Comparison of ENCODE assay signal across 8 cellular contexts in genomic region chr12:123231931-123232330, GRCh38. TPM values are rescaled to one million over a fixed set of nuclear protein-coding genes. Genes with fewer than 3 reads are reported as not detected.
DNase-seq lines count a peak whose midpoint lies in the region; ATAC-seq and TF ChIP-seq lines count a peak whose summit lies in the region.

No MANE protein-coding gene starts in this region.

- peak overlapping the region; percentile 99 for H3K27ac Mint-ChIP-seq in activated naive CD8-positive, alpha-beta T cell treated with anti-CD3 and anti-CD28 coated beads for 36 hours

- H3K4me3 ChIP-seq in heart left ventricle (peak overlapping the region; percentile 42 to 97 (median 84)), upper lobe of right lung (peak overlapping the region; percentile 74)

- 20 to 23% (median 22%) methylated on average over 5 of the region's 5 CpGs for WGBS in heart left ventricle, 4 donors

- no peak for DNase-seq in heart left ventricle
- no peak for DNase-seq in left ventricle myocardium superior
- no peak for DNase-seq in activated naive CD8-positive, alpha-beta T cell treated with anti-CD3 and anti-CD28 coated beads for 36 hours
- DNase-seq in left kidney (ENCODE audit: low read depth, low spot score) = peak; percentile 59
- no peak for DNase-seq in upper lobe of right lung
- no peak for DNase-seq in D341Med (ENCODE audit: low spot score)
- DNase-seq in pons (ENCODE audit: low spot score) = no peak

- H3K27me3 Mint-ChIP-seq in activated naive CD8-positive, alpha-beta T cell treated with anti-CD3 and anti-CD28 coated beads for 36 hours = peaks cover 4% of the 10 kb centered on the region

- H3K4me1 ChIP-seq in heart left ventricle (peaks cover 0 to 63% (median 28%) of the 10 kb centered on the region in 12 donors), upper lobe of right lung (peaks cover 45% of the 10 kb centered on the region)

- H3K4me3 Mint-ChIP-seq in activated naive CD8-positive, alpha-beta T cell treated with anti-CD3 and anti-CD28 coated beads for 36 hours = peak overlapping the region; percentile 100

- H3K9me3 ChIP-seq in heart left ventricle (no peaks in the 10 kb centered on the region), upper lobe of right lung (no peaks in the 10 kb centered on the region)

- TF ChIP-seq POLR2A in heart left ventricle (IDR thresholded peaks at IDR 0.05) = no peak

- peaks cover 47% of the 10 kb centered on the region for H3K36me3 Mint-ChIP-seq in activated naive CD8-positive, alpha-beta T cell treated with anti-CD3 and anti-CD28 coated beads for 36 hours

- no peak for ATAC-seq in heart left ventricle
- no peak for ATAC-seq in left ventricle myocardium superior
- ATAC-seq in upper lobe of right lung = no peak
- no peak for ATAC-seq in HG02763 (IDR thresholded peaks at IDR 0.05; ENCODE audit: unreplicated experiment)

- H3K36me3 ChIP-seq in heart left ventricle (peaks cover 0 to 17% (median 7%) of the 10 kb centered on the region in 9 donors), upper lobe of right lung (peaks cover 4% of the 10 kb centered on the region)

- H3K27me3 ChIP-seq in heart left ventricle = no peaks in the 10 kb centered on the region
- H3K27me3 ChIP-seq in upper lobe of right lung = no peaks in the 10 kb centered on the region

- no peak for TF ChIP-seq CTCF in heart left ventricle (IDR thresholded peaks at IDR 0.05)
- TF ChIP-seq CTCF in upper lobe of right lung (IDR thresholded peaks at IDR 0.05) = no peak

- peaks cover 54% of the 10 kb centered on the region for H3K4me1 Mint-ChIP-seq in activated naive CD8-positive, alpha-beta T cell treated with anti-CD3 and anti-CD28 coated beads for 36 hours

- peak overlapping the region in 10 of 12 donors; percentile 84 to 96 (median 92) for H3K27ac ChIP-seq in heart left ventricle
- peak overlapping the region; percentile 84 for H3K27ac ChIP-seq in upper lobe of right lung

- intact Hi-C loops in heart left ventricle (cut with DNase I) (loop anchor here in 9 of 10 donors (2.0 to 10.0 kb wide), 8 partner anchors 187 to 437 kb away; partner anchors contain the start of genes ARL6IP4 (in 3 of the 9) and OGFOD2 (in 3 of the 9)), left ventricle myocardium superior (cut with micrococcal nuclease) (loop anchor here (10.0 kb wide), 1 partner anchor 257 kb away; the partner anchor contains the start of gene OGFOD2), upper lobe of right lung (cut with DNase I) (no loop called here)

- no peaks in the 10 kb centered on the region for H3K9me3 Mint-ChIP-seq in activated naive CD8-positive, alpha-beta T cell treated with anti-CD3 and anti-CD28 coated beads for 36 hours

RNA-seq across cellular contexts. Expression of gene MPHOSPH9, which starts 1.0 kb away (rescaled TPM):
- total RNA-seq in heart left ventricle (10 to 100 TPM; 17.7 to 32.3 (median 23.4) TPM), left ventricle myocardium superior (27.7 TPM), upper lobe of right lung (20.3 TPM)
- 1 to 10 TPM; 6.0 to 7.1 TPM for polyA plus RNA-seq in heart left ventricle
- total RNA-seq in activated naive CD8-positive, alpha-beta T cell treated with anti-CD3 and anti-CD28 coated beads for 36 hours = 10 to 100 TPM; 81.8 to 84.0 TPM

RNA-seq across cellular contexts. Expression of gene MTRFR, which starts 1.3 kb away (rescaled TPM):
- 10 to 100 TPM in 6 of 9 donors, 1 to 10 TPM in 3; 7.9 to 13.3 (median 11.3) TPM for total RNA-seq in heart left ventricle
- polyA plus RNA-seq in heart left ventricle = 10 to 100 TPM; 12.4 to 16.0 TPM
- total RNA-seq in left ventricle myocardium superior = 9.6 TPM
- 10 to 100 TPM; 23.5 to 27.2 TPM for total RNA-seq in activated naive CD8-positive, alpha-beta T cell treated with anti-CD3 and anti-CD28 coated beads for 36 hours
- 13.3 TPM for total RNA-seq in upper lobe of right lung

RNA-seq across cellular contexts. Expression of gene CDK2AP1, which starts 39.7 kb away (rescaled TPM):
- total RNA-seq in heart left ventricle (10 to 100 TPM; 56.8 to 96.6 (median 81.9) TPM), left ventricle myocardium superior (73.1 TPM), upper lobe of right lung (89.9 TPM)
- polyA plus RNA-seq in heart left ventricle = 100 to 1,000 TPM in 1 of 2 donors, 10 to 100 TPM in 1; 81.7 to 186 TPM
- total RNA-seq in activated naive CD8-positive, alpha-beta T cell treated with anti-CD3 and anti-CD28 coated beads for 36 hours = 100 to 1,000 TPM; 121 to 128 TPM
